14 cellular contexts compared by ENCODE assay signal in the genomic region with DNA sequence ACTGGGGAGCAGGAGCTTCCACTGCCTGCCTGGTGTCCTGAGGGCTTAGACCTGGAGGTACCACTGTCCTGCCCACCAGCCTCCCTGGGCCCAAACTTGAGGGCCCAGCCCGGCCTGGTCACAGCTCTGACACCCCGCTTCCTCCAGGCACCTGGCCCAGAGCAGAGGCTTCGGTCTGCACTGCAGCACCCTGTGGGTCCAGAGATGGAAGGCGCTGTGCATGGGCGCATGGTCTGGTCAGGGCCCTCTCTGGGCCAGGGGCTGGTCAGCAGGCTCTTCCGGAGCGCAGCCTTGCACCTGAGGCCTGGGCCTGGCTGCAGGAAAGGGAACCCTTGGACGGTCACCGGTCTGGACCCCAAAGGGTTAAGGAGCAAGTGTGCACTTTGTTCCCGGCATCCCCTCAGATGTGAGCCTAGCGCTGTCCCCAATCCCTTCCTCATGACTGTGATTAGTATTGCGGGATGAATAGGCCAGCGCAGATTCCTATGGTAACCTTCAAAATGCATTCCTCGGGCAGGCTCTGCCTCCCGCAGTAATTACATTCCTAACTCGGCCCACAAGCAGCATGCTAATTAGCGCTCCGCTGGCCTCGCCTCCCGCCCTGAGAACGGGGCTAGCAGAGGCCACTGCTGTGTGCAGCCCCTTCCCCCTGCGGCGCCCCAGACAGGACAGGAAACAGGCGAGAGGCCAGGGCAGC. TPM values are rescaled to one million over a fixed set of nuclear protein-coding genes. Genes with fewer than 3 reads are reported as not detected.
A peak's percentile ranks its signal among the peaks of the same experiment; 100 is the strongest.
DNase-seq lines count a peak whose midpoint lies in the region; TF ChIP-seq lines count a peak whose summit lies in the region.
"Had no signal": no experiment of that assay in that cellular context is flagged by ENCODE, and none has a peak within 500 bp of the region (broad histone marks: within the 10 kb centered on the region; RNA-seq: fewer than 3 reads in every experiment).

No MANE protein-coding gene starts in this region.

- peaks cover 68% of the 10 kb centered on the region for H3K4me1 Mint-ChIP-seq in brain
- H3K4me1 Mint-ChIP-seq: CD4-positive, alpha-beta memory T cell; immature natural killer cell had no signal

- intact Hi-C loops in lower leg skin (cut with DNase I; ENCODE audit: low total_unique reads) (no loop called here), stomach (cut with DNase I; ENCODE audit: low total_unique reads) (no loop called here)

- H3K4me3 ChIP-seq in retinal pigment epithelial cell (ENCODE audit: low read length), result no peak overlapping the region
- H3K4me3 ChIP-seq in lower leg skin (ENCODE audit: low read depth, poor library complexity, severe bottlenecking), result no peak overlapping the region
- H3K4me3 ChIP-seq in stomach, result no peak overlapping the region
- H3K4me3 ChIP-seq: thoracic aorta had no signal

- no peaks in the 10 kb centered on the region for H3K36me3 ChIP-seq in stomach

- no peak for TF ChIP-seq CTCF in brain (conservative IDR thresholded peaks at IDR 0.05)
- no peak for TF ChIP-seq CTCF in retinal pigment epithelial cell (conservative IDR thresholded peaks at IDR 0.05; ENCODE audit: low read depth, low read length)
- no peak for TF ChIP-seq CTCF in lower leg skin (IDR thresholded peaks at IDR 0.05)
- TF ChIP-seq CTCF in stomach (IDR thresholded peaks at IDR 0.05), result no peak

- no peak overlapping the region for H3K27ac ChIP-seq in stomach

- TF ChIP-seq POLR2A in lower leg skin (IDR thresholded peaks at IDR 0.05) (no peak), stomach (IDR thresholded peaks at IDR 0.05) (no peak)

- H3K27ac Mint-ChIP-seq in brain, result peak overlapping the region; percentile 87 to 98 (median 93)
- H3K27ac Mint-ChIP-seq: CD4-positive, alpha-beta memory T cell; immature natural killer cell; naive thymus-derived CD8-positive, alpha-beta T cell; T-helper 1 cell treated with Interleukin-12 subunit alpha and Interleukin-12 subunit beta and Interleukin-4 antibody, amounts not matched to agents 30 μg/mL and 1 μg/mL, for 36 hours had no signal

- TF ChIP-seq EP300 in stomach (IDR thresholded peaks at IDR 0.05), result no peak

- H3K9me3 ChIP-seq in stomach, result peaks cover 0 to 12% (median 8%) of the 10 kb centered on the region in 4 donors
- H3K9me3 ChIP-seq: thoracic aorta had no signal

- H3K27me3 ChIP-seq in stomach, result peaks cover 0 to 14% (median 0%) of the 10 kb centered on the region in 3 donors

- H3K36me3 Mint-ChIP-seq in brain, result peaks cover 11% of the 10 kb centered on the region
- H3K36me3 Mint-ChIP-seq: CD4-positive, alpha-beta memory T cell; immature natural killer cell; naive thymus-derived CD8-positive, alpha-beta T cell had no signal

- peak overlapping the region; percentile 24 to 58 (median 42) for H3K4me3 Mint-ChIP-seq in brain
- H3K4me3 Mint-ChIP-seq: CD4-positive, alpha-beta memory T cell; immature natural killer cell; naive thymus-derived CD8-positive, alpha-beta T cell; T-helper 1 cell treated with Interleukin-12 subunit alpha and Interleukin-12 subunit beta and Interleukin-4 antibody, amounts not matched to agents 30 μg/mL and 1 μg/mL, for 36 hours had no signal

- H3K27me3 Mint-ChIP-seq in brain, result peaks cover 3% of the 10 kb centered on the region

- peaks cover 4 to 18% (median 8%) of the 10 kb centered on the region in 5 experiments for H3K9me3 Mint-ChIP-seq in brain
- H3K9me3 Mint-ChIP-seq: immature natural killer cell; T-helper 1 cell treated with Interleukin-12 subunit alpha and Interleukin-12 subunit beta and Interleukin-4 antibody, amounts not matched to agents 30 μg/mL and 1 μg/mL, for 36 hours had no signal

- WGBS in lower leg skin, 2 donors, result 23 to 43% methylated on average over 15 to 24 of the region's 24 CpGs
- 58 to 72% (median 67%) methylated on average over 15 to 24 of the region's 24 CpGs for WGBS in stomach, 5 donors

- peak; percentile 59 for DNase-seq in HT-29 (ENCODE audit: low spot score)
- DNase-seq in iris pigment epithelial cell (ENCODE audit: low read depth), result peak; percentile 3
- peak; percentile 100 for DNase-seq in retinal pigment epithelial cell (ENCODE audit: low read depth)
- DNase-seq in lower leg skin (ENCODE audit: low spot score in 2 of 2), result no peak
- no peak for DNase-seq in stomach
- DNase-seq in activated effector memory CD4-positive, alpha-beta T cell treated with Interleukin-2 at 50 U/mL for 16 hours, result no peak
- DNase-seq in activated CD4-positive, alpha-beta T cell treated with anti-CD3 and anti-CD28 coated beads for 1 hour, result no peak
- DNase-seq: activated CD4-positive, alpha-beta T cell treated with anti-CD3 and anti-CD28 coated beads, Interleukin-2, amount 50 U/mL, for 1 hour; CD4-positive, alpha-beta memory T cell; immature natural killer cell; naive thymus-derived CD8-positive, alpha-beta T cell had no signal

- H3K4me1 ChIP-seq in stomach, result peaks cover 0 to 30% (median 3%) of the 10 kb centered on the region in 4 donors

RNA-seq across cellular contexts. Expression of a gene that starts 36.3 kb away (rescaled TPM):
- total RNA-seq in HT-29 (2014; rRNA removed; shearing (Covaris generic)), result 0.10 TPM in 1 of 2 replicates, not detected in the other
- polyA plus RNA-seq in brain (ENCODE audit: insufficient read depth, low read depth, low replicate concordance), result 2.4 TPM
- total RNA-seq in lower leg skin, result under 1 TPM in 3 of 4 donors, not detected in 1; 0.08 to 0.91 (median 0.56) TPM
- total RNA-seq in stomach, result 100 to 1,000 TPM in 2 of 5 donors, 10 to 100 TPM in 2, under 1 TPM in 1; 0.29 to 222 (median 32.2) TPM
- polyA plus RNA-seq in stomach, result 1 to 10 TPM; 2.4 to 8.2 (median 7.0) TPM
- total RNA-seq: CD4-positive, alpha-beta memory T cell; naive thymus-derived CD8-positive, alpha-beta T cell had no signal
- polyA plus RNA-seq: CD4-positive, alpha-beta memory T cell; naive thymus-derived CD8-positive, alpha-beta T cell had no signal

Comparison
In these comparisons a context has a peak if more than half of its experiments do, and no peak if none do; other contexts are left out.
1. DNase-seq: peak in HT-29 (single experiment), iris pigment epithelial cell (single experiment) and retinal pigment epithelial cell (single experiment); none in lower leg skin (0 of 2), stomach (single experiment), activated effector memory CD4-positive, alpha-beta T cell treated with Interleukin-2 at 50 U/mL for 16 hours (single experiment) and activated CD4-positive, alpha-beta T cell treated with anti-CD3 and anti-CD28 coated beads for 1 hour (single experiment).